8 cellular contexts compared by ENCODE assay signal in genomic region chr1:153977250-153978240, GRCh38. TPM values are rescaled to one million over a fixed set of nuclear protein-coding genes. Genes with fewer than 3 reads are reported as not detected.
DNase-seq lines count a peak whose midpoint lies in the region; ATAC-seq and TF ChIP-seq lines count a peak whose summit lies in the region.

Gene JTB (minus strand): TSS chr1:153977674. CDS start chr1:153977252, 422 bp downstream.

- peaks cover 33% of the 10 kb centered on the region for H3K4me1 Mint-ChIP-seq in activated CD4-positive, alpha-beta T cell treated with anti-CD3 and anti-CD28 coated beads for 36 hours
- peaks cover 27% of the 10 kb centered on the region for H3K4me1 Mint-ChIP-seq in chondrocyte (ENCODE audit: low read depth)

- ATAC-seq in GM18868 (IDR thresholded peaks at IDR 0.05; ENCODE audit: unreplicated experiment) (peak; percentile 78), HG03342 (IDR thresholded peaks at IDR 0.05; ENCODE audit: unreplicated experiment) (peak; percentile 68)
- ATAC-seq in activated CD4-positive, alpha-beta T cell treated with anti-CD3 and anti-CD28 coated beads for 36 hours, result peak; percentile 95

- no peak for TF ChIP-seq CTCF in chondrocyte (IDR thresholded peaks at IDR 0.05)

- H3K27ac Mint-ChIP-seq in activated CD4-positive, alpha-beta T cell treated with anti-CD3 and anti-CD28 coated beads for 36 hours, result peak within 1 kb of the TSS; percentile 97
- H3K27ac Mint-ChIP-seq in chondrocyte (ENCODE audit: unreplicated experiment), result peak within 1 kb of the TSS; percentile 95

- POLR2A ChIA-PET in activated CD4-positive, alpha-beta T cell treated with anti-CD3 and anti-CD28 coated beads for 36 hours (lab: Charles Lee), result interaction anchor here (0.6 to 4.2 kb wide), 12 partner anchors 9 to 318 kb away, joined by 3 to 49 read pairs (median 4); partner anchors contain the start of genes CREB3L4, CRTC2, RAB13 and RPS27

- peaks cover 41% of the 10 kb centered on the region for H3K36me3 Mint-ChIP-seq in activated CD4-positive, alpha-beta T cell treated with anti-CD3 and anti-CD28 coated beads for 36 hours (ENCODE audit: low read depth)
- H3K36me3 Mint-ChIP-seq in chondrocyte (ENCODE audit: low read depth), result peaks cover 20% of the 10 kb centered on the region

- H3K4me3 Mint-ChIP-seq in activated CD4-positive, alpha-beta T cell treated with anti-CD3 and anti-CD28 coated beads for 36 hours, result peak within 1 kb of the TSS; percentile 97
- H3K4me3 Mint-ChIP-seq in chondrocyte (ENCODE audit: unreplicated experiment), result peak within 1 kb of the TSS; percentile 95

- no peaks in the 10 kb centered on the region for H3K9me3 Mint-ChIP-seq in activated CD4-positive, alpha-beta T cell treated with anti-CD3 and anti-CD28 coated beads for 36 hours (ENCODE audit: low read depth)
- no peaks in the 10 kb centered on the region for H3K9me3 Mint-ChIP-seq in chondrocyte (ENCODE audit: low read depth)

- CTCF ChIA-PET in activated CD4-positive, alpha-beta T cell treated with anti-CD3 and anti-CD28 coated beads for 36 hours (lab: Charles Lee), result interaction anchor here (0.6 to 6.7 kb wide), 14 partner anchors 11 to 385 kb away, joined by 3 to 66 read pairs (median 4); partner anchors contain the start of genes CREB3L4, CRTC2, RAB13 and RPS27

- no peaks in the 10 kb centered on the region for H3K27me3 Mint-ChIP-seq in activated CD4-positive, alpha-beta T cell treated with anti-CD3 and anti-CD28 coated beads for 36 hours
- no peaks in the 10 kb centered on the region for H3K27me3 Mint-ChIP-seq in chondrocyte (ENCODE audit: low read depth)

- DNase-seq in A172 (ENCODE audit: low spot score) (peak; percentile 79), NCI-H510A (lab: John Stamatoyannopoulos, UW) (peak; percentile 83), chondrocyte (ENCODE audit: low spot score) (peak; percentile 88), kidney glomerular epithelial cell (lab: John Stamatoyannopoulos, UW) (peak; percentile 57)
- peak; percentile 94 for DNase-seq in activated CD4-positive, alpha-beta T cell treated with anti-CD3 and anti-CD28 coated beads for 36 hours
- peak; percentile 79 to 82 for DNase-seq in stimulated activated CD4-positive, alpha-beta T cell treated with anti-CD3 and anti-CD28 coated beads, Interleukin-15, amount 100 ng/mL, for 48 hours (ENCODE audit: low read depth in 2 of 2)

- intact Hi-C loops in activated CD4-positive, alpha-beta T cell treated with anti-CD3 and anti-CD28 coated beads for 36 hours (cut with DNase I, micrococcal nuclease), result loop anchor here (1.0 to 5.0 kb wide), 10 partner anchors 9 to 343 kb away; partner anchors contain the start of genes CREB3L4 (in 2 of the 2), CRTC2 (in 2 of the 2), CHTOP (in 1 of the 2) and INTS3 (in 1 of the 2)

RNA-seq across cellular contexts. Expression of gene JTB, which starts in this region (rescaled TPM):
- 280 and 326 TPM in 2 replicates for total RNA-seq in A172 (2014; rRNA removed; shearing (Covaris generic))
- total RNA-seq in activated CD4-positive, alpha-beta T cell treated with anti-CD3 and anti-CD28 coated beads for 36 hours, result 100 to 1,000 TPM; 107 to 145 TPM
- 128 to 158 TPM (median 130 TPM) in 3 replicates for total RNA-seq in chondrocyte

Comparison
In these comparisons a context has a peak if more than half of its experiments do, and no peak if none do; other contexts are left out.
1. Peak in every context shown above with its lines: DNase-seq and ATAC-seq.